In genomic region chr14:98984027-98984718, GRCh38 we compare ENCODE assay signal across 20 cellular contexts.
DNase-seq lines count a peak whose midpoint lies in the region; ATAC-seq lines count a peak whose summit lies in the region.
"Had no signal": no experiment of that assay in that cellular context is flagged by ENCODE, and none has a peak within 500 bp of the region (broad histone marks: within the 10 kb centered on the region; RNA-seq: fewer than 3 reads in every experiment).

No MANE protein-coding gene starts in this region.

- H3K36me3 Mint-ChIP-seq in activated T-cell treated with anti-CD3 and anti-CD28 coated beads, Interleukin-2, amount 50 U/mL, for 72 hours (ENCODE audit: insufficient read depth in 2 of 2), result peaks cover 0 to 1% of the 10 kb centered on the region in 2 donors
- H3K36me3 Mint-ChIP-seq in activated CD4-positive, alpha-beta memory T cell treated with anti-CD3 and anti-CD28 coated beads for 36 hours, result peaks cover 5% of the 10 kb centered on the region
- no peaks in the 10 kb centered on the region for H3K36me3 Mint-ChIP-seq in effector memory CD8-positive, alpha-beta T cell (ENCODE audit: insufficient read depth)
- H3K36me3 Mint-ChIP-seq: CD14-positive monocyte; memory B cell; stimulated activated memory B cell treated with anti-CD40 and anti-IgM and Interleukin-4, amounts not matched to agents 10 μg/mL and 1 μg/mL and 100 μg/mL, for 72 hours had no signal

- H3K4me3 Mint-ChIP-seq in activated T-cell treated with anti-CD3 and anti-CD28 coated beads, Interleukin-2, amount 50 U/mL, for 72 hours, result peak overlapping the region; percentile 74 to 83
- peak overlapping the region; percentile 70 for H3K4me3 Mint-ChIP-seq in activated CD4-positive, alpha-beta memory T cell treated with anti-CD3 and anti-CD28 coated beads for 36 hours
- peak overlapping the region; percentile 72 to 82 for H3K4me3 Mint-ChIP-seq in effector memory CD8-positive, alpha-beta T cell
- H3K4me3 Mint-ChIP-seq: CD14-positive monocyte; memory B cell; nephron; stimulated activated memory B cell treated with anti-CD40 and anti-IgM and Interleukin-4, amounts not matched to agents 10 μg/mL and 1 μg/mL and 100 μg/mL, for 72 hours had no signal

- H3K27me3 Mint-ChIP-seq in activated T-cell treated with anti-CD3 and anti-CD28 coated beads, Interleukin-2, amount 50 U/mL, for 72 hours (ENCODE audit: low read depth), result no peaks in the 10 kb centered on the region
- H3K27me3 Mint-ChIP-seq in activated CD4-positive, alpha-beta memory T cell treated with anti-CD3 and anti-CD28 coated beads for 36 hours, result no peaks in the 10 kb centered on the region
- no peaks in the 10 kb centered on the region for H3K27me3 Mint-ChIP-seq in effector memory CD8-positive, alpha-beta T cell
- H3K27me3 Mint-ChIP-seq: memory B cell; stimulated activated memory B cell treated with anti-CD40 and anti-IgM and Interleukin-4, amounts not matched to agents 10 μg/mL and 1 μg/mL and 100 μg/mL, for 72 hours had no signal

- POLR2A ChIA-PET in activated CD4-positive, alpha-beta memory T cell treated with anti-CD3 and anti-CD28 coated beads for 36 hours (lab: Charles Lee), result interaction anchor here (1.1 to 1.7 kb wide), 3 partner anchors 251 to 285 kb away, joined by 3 to 5 read pairs (median 4); no protein-coding TSS in a partner anchor

- H3K4me1 Mint-ChIP-seq in activated T-cell treated with anti-CD3 and anti-CD28 coated beads, Interleukin-2, amount 50 U/mL, for 72 hours (ENCODE audit: low read depth), result peaks cover 29% of the 10 kb centered on the region
- peaks cover 35% of the 10 kb centered on the region for H3K4me1 Mint-ChIP-seq in activated CD4-positive, alpha-beta memory T cell treated with anti-CD3 and anti-CD28 coated beads for 36 hours (ENCODE audit: low read depth)
- H3K4me1 Mint-ChIP-seq in effector memory CD8-positive, alpha-beta T cell (ENCODE audit: low read depth in 2 of 2), result peaks cover 30 to 32% of the 10 kb centered on the region in 2 donors
- H3K4me1 Mint-ChIP-seq: memory B cell; nephron; stimulated activated memory B cell treated with anti-CD40 and anti-IgM and Interleukin-4, amounts not matched to agents 10 μg/mL and 1 μg/mL and 100 μg/mL, for 72 hours had no signal

- no peak for DNase-seq in activated T-cell treated with anti-CD3 and anti-CD28 coated beads, Interleukin-2, amount 50 U/mL, for 72 hours
- DNase-seq in activated T-cell treated with anti-CD3 and anti-CD28 coated beads, Interleukin-2, amount 50 U/mL, for 1 hour, result no peak
- DNase-seq in activated CD4-positive, alpha-beta memory T cell treated with anti-CD3 and anti-CD28 coated beads for 36 hours, result no peak
- no peak for DNase-seq in effector memory CD8-positive, alpha-beta T cell
- no peak for DNase-seq in stimulated activated naive CD8-positive, alpha-beta T cell treated with anti-CD3 and anti-CD28 coated beads, Interleukin-15, Interleukin-2, amounts not matched to agents 100 U/mL and 50 U/mL, for 24 hours
- DNase-seq in SIG-M5 (lab: John Stamatoyannopoulos, UW) (no peak), posterior vena cava (ENCODE audit: low spot score) (no peak)
- DNase-seq: DMS153, MM.1S, NCI-H146, NCI-H82, Right ventricle myocardium superior, sigmoid colon, SW 1271, tibial artery had no signal

- intact Hi-C loops in activated CD4-positive, alpha-beta memory T cell treated with anti-CD3 and anti-CD28 coated beads for 36 hours (cut with micrococcal nuclease), result loop anchor here (2.0 to 5.0 kb wide), 2 partner anchors 51 to 283 kb away; no protein-coding TSS in a partner anchor
- intact Hi-C loops in posterior vena cava (cut with DNase I), result no loop called here

- no peak for ATAC-seq in activated T-cell treated with anti-CD3 and anti-CD28 coated beads, Interleukin-2, amount 50 U/mL, for 72 hours (replicated peaks in 1 of 2)
- ATAC-seq in effector memory CD8-positive, alpha-beta T cell (replicated peaks), result peak; percentile 48
- peak; percentile 4 for ATAC-seq in stimulated activated naive CD8-positive, alpha-beta T cell treated with anti-CD3 and anti-CD28 coated beads, Interleukin-15, Interleukin-2, amounts not matched to agents 100 U/mL and 50 U/mL, for 24 hours
- ATAC-seq in HG03025 (IDR thresholded peaks at IDR 0.05; ENCODE audit: low FRiP score, unreplicated experiment), result no peak
- ATAC-seq: stimulated activated memory B cell treated with anti-CD40 and anti-IgM and Interleukin-4, amounts not matched to agents 10 μg/mL and 1 μg/mL and 100 μg/mL, for 72 hours had no signal

- CTCF ChIA-PET in activated CD4-positive, alpha-beta memory T cell treated with anti-CD3 and anti-CD28 coated beads for 36 hours (lab: Charles Lee), result interaction anchor here (0.8 to 1.1 kb wide), 3 partner anchors 205 to 432 kb away, joined by 3 read pairs; no protein-coding TSS in a partner anchor

- H3K27ac Mint-ChIP-seq in activated T-cell treated with anti-CD3 and anti-CD28 coated beads, Interleukin-2, amount 50 U/mL, for 72 hours, result peak overlapping the region; percentile 84
- H3K27ac Mint-ChIP-seq in activated CD4-positive, alpha-beta memory T cell treated with anti-CD3 and anti-CD28 coated beads for 36 hours, result peak overlapping the region; percentile 95
- peak overlapping the region; percentile 92 for H3K27ac Mint-ChIP-seq in effector memory CD8-positive, alpha-beta T cell
- H3K27ac Mint-ChIP-seq: memory B cell; nephron; stimulated activated memory B cell treated with anti-CD40 and anti-IgM and Interleukin-4, amounts not matched to agents 10 μg/mL and 1 μg/mL and 100 μg/mL, for 72 hours had no signal

- H3K9me3 Mint-ChIP-seq in activated T-cell treated with anti-CD3 and anti-CD28 coated beads, Interleukin-2, amount 50 U/mL, for 72 hours, result peaks cover 0 to 2% of the 10 kb centered on the region in 2 donors
- H3K9me3 Mint-ChIP-seq in activated CD4-positive, alpha-beta memory T cell treated with anti-CD3 and anti-CD28 coated beads for 36 hours, result peaks cover 5% of the 10 kb centered on the region
- no peaks in the 10 kb centered on the region for H3K9me3 Mint-ChIP-seq in effector memory CD8-positive, alpha-beta T cell

Comparison
In these comparisons a context has a peak if more than half of its experiments do, and no peak if none do; other contexts are left out.
1. ATAC-seq: peak in effector memory CD8-positive, alpha-beta T cell (single experiment) and stimulated activated naive CD8-positive, alpha-beta T cell treated with anti-CD3 and anti-CD28 coated beads, Interleukin-15, Interleukin-2, amounts not matched to agents 100 U/mL and 50 U/mL, for 24 hours (single experiment); none in activated T-cell treated with anti-CD3 and anti-CD28 coated beads, Interleukin-2, amount 50 U/mL, for 72 hours (0 of 2) and HG03025 (single experiment).
2. Peak in every context shown above with its lines, with median percentiles within 50 percentile points of each other: H3K27ac Mint-ChIP-seq and H3K4me3 Mint-ChIP-seq.